20 cellular contexts compared by ENCODE assay signal in genomic region chr13:101218484-101218883, GRCh38.
DNase-seq lines count a peak whose midpoint lies in the region; ATAC-seq, FAIRE-seq and TF ChIP-seq lines count a peak whose summit lies in the region.
"Had no signal": no experiment of that assay in that cellular context is flagged by ENCODE, and none has a peak within 500 bp of the region (broad histone marks: within the 10 kb centered on the region; RNA-seq: fewer than 3 reads in every experiment).

No MANE protein-coding gene starts in this region.

- H3K4me3 ChIP-seq in bronchial epithelial cell (ENCODE audit: low read depth, low read length) (no peak overlapping the region), keratinocyte (ENCODE audit: control insufficient read depth in 2 of 3, extremely low read depth in 1 of 3, insufficient read depth in 2 of 3, low read depth in 1 of 3, low read length in 3 of 3) (no peak overlapping the region)
- H3K4me3 ChIP-seq: A549; BLaER1 treated with 17β-estradiol and CSF1 and Interleukin-3, amounts not matched to agents 10 nM and 100 nM; HAP-1; K562 had no signal

- H3K9me1 ChIP-seq in keratinocyte (ENCODE audit: control insufficient read depth, extremely low read depth, insufficient read depth, low read length) = no peaks in the 10 kb centered on the region

- ATAC-seq in GM21529 (IDR thresholded peaks at IDR 0.05; ENCODE audit: unreplicated experiment) = no peak
- ATAC-seq: A549, K562, Panc1 had no signal

- TF ChIP-seq CTCF in bronchial epithelial cell (IDR thresholded peaks at IDR 0.05; ENCODE audit: insufficient read depth, low read length, severe bottlenecking) = no peak
- no peak for TF ChIP-seq CTCF in keratinocyte (optimal IDR thresholded peaks at IDR 0.05 in 1 of 3, IDR thresholded peaks at IDR 0.05 in 1 of 3, conservative IDR thresholded peaks at IDR 0.05 in 1 of 3; ENCODE audit: extremely low read depth in 1 of 3, insufficient read depth in 2 of 3, low read length in 3 of 3)

- H3K4me1 ChIP-seq in keratinocyte (ENCODE audit: control insufficient read depth, extremely low read depth, insufficient read depth, low read length) = no peaks in the 10 kb centered on the region
- H3K4me1 ChIP-seq: A549; BLaER1 treated with 17β-estradiol and CSF1 and Interleukin-3, amounts not matched to agents 10 nM and 100 nM; HAP-1 had no signal

- no peak for FAIRE-seq in bronchial epithelial cell (lab: Jason Lieb, UNC)
- peak; percentile 51 for FAIRE-seq in keratinocyte (lab: Jason Lieb, UNC)
- FAIRE-seq in GM19239 (lab: Jason Lieb, UNC) = no peak
- FAIRE-seq: A549, K562 had no signal

- H3K79me2 ChIP-seq in keratinocyte (ENCODE audit: control insufficient read depth, insufficient read depth, low read length) = no peaks in the 10 kb centered on the region

- DNase-seq in EH (ENCODE audit: low read depth) = peak; percentile 12
- peak; percentile 43 for DNase-seq in LHCN-M2 (ENCODE audit: low read depth)
- peak; percentile 72 for DNase-seq in bronchial epithelial cell (ENCODE audit: low read depth)
- no peak for DNase-seq in keratinocyte (ENCODE audit: low read depth, low spot score)
- DNase-seq in GM19239 (ENCODE audit: insufficient read length, low spot score) = no peak
- no peak for DNase-seq in activated effector memory CD4-positive, alpha-beta T cell treated with anti-CD3 and anti-CD28 coated beads, Interleukin-2, amount 50 U/mL, for 16 hours
- no peak for DNase-seq in midbrain (lab: John Stamatoyannopoulos, UW)
- DNase-seq: CD8-positive, alpha-beta memory T cell; DMS 273 treated with DMSO at 0.1 percent for 48 hours; NCI-H1092; NCI-H2081 treated with DMSO at 0.1 percent for 48 hours; Right ventricle myocardium superior; SK-N-SH had no signal

- no peak overlapping the region for H3K4me2 ChIP-seq in keratinocyte (ENCODE audit: control insufficient read depth, extremely low read depth, insufficient read depth, low read depth, low read length)
- H3K4me2 ChIP-seq: A549; BLaER1 treated with 17β-estradiol and CSF1 and Interleukin-3, amounts not matched to agents 10 nM and 100 nM; SK-N-SH had no signal

- dilution Hi-C loops in keratinocyte (cut with MboI; ENCODE audit: extremely low pct_ligation_motif_present, low sequenced_read_pairs) = no loop called here

- H3K27ac ChIP-seq in keratinocyte (ENCODE audit: control insufficient read depth, insufficient read depth, low read length) = no peak overlapping the region
- H3K27ac ChIP-seq: A549; BLaER1 treated with 17β-estradiol and CSF1 and Interleukin-3, amounts not matched to agents 10 nM and 100 nM; HL-60 had no signal

- no peak overlapping the region for H2AFZ ChIP-seq in keratinocyte (ENCODE audit: control insufficient read depth, low read length)

- H3K36me3 ChIP-seq in bronchial epithelial cell (ENCODE audit: control insufficient read depth, insufficient read depth, low read length) (no peaks in the 10 kb centered on the region), keratinocyte (ENCODE audit: control insufficient read depth in 2 of 2, extremely low read depth in 1 of 2, insufficient read depth in 2 of 2, low read length in 2 of 2) (no peaks in the 10 kb centered on the region)
- H3K36me3 ChIP-seq: BLaER1 treated with 17β-estradiol and CSF1 and Interleukin-3, amounts not matched to agents 10 nM and 100 nM; HAP-1 had no signal

- no peaks in the 10 kb centered on the region for H3K9me3 ChIP-seq in keratinocyte (ENCODE audit: control insufficient read depth, low read depth, low read length)
- H3K9me3 ChIP-seq: A549; BLaER1 treated with 17β-estradiol and CSF1 and Interleukin-3, amounts not matched to agents 10 nM and 100 nM; HAP-1; SK-N-SH had no signal

- no peaks in the 10 kb centered on the region for H4K20me1 ChIP-seq in keratinocyte (ENCODE audit: control insufficient read depth, extremely low read depth, insufficient read depth, low read length)
- H4K20me1 ChIP-seq: BLaER1 treated with 17β-estradiol and CSF1 and Interleukin-3, amounts not matched to agents 10 nM and 100 nM had no signal

- no peaks in the 10 kb centered on the region for H3K27me3 ChIP-seq in bronchial epithelial cell (ENCODE audit: control insufficient read depth, insufficient read depth, low read length)
- H3K27me3 ChIP-seq in keratinocyte (ENCODE audit: control insufficient read depth, extremely low read depth, insufficient read depth, low read length) = no peaks in the 10 kb centered on the region
- H3K27me3 ChIP-seq: BLaER1 treated with 17β-estradiol and CSF1 and Interleukin-3, amounts not matched to agents 10 nM and 100 nM had no signal

- H3K9ac ChIP-seq in keratinocyte (ENCODE audit: control insufficient read depth, extremely low read depth, insufficient read depth, low read length) = no peak overlapping the region
- H3K9ac ChIP-seq: BLaER1 treated with 17β-estradiol and CSF1 and Interleukin-3, amounts not matched to agents 10 nM and 100 nM; SK-N-SH had no signal

Comparison
In these comparisons a context has a peak if more than half of its experiments do, and no peak if none do; other contexts are left out.
1. DNase-seq: peak in EH (single experiment), LHCN-M2 (single experiment) and bronchial epithelial cell (single experiment); none in keratinocyte (single experiment), GM19239 (single experiment), activated effector memory CD4-positive, alpha-beta T cell treated with anti-CD3 and anti-CD28 coated beads, Interleukin-2, amount 50 U/mL, for 16 hours (single experiment) and midbrain (single experiment).